In the genomic region with DNA sequence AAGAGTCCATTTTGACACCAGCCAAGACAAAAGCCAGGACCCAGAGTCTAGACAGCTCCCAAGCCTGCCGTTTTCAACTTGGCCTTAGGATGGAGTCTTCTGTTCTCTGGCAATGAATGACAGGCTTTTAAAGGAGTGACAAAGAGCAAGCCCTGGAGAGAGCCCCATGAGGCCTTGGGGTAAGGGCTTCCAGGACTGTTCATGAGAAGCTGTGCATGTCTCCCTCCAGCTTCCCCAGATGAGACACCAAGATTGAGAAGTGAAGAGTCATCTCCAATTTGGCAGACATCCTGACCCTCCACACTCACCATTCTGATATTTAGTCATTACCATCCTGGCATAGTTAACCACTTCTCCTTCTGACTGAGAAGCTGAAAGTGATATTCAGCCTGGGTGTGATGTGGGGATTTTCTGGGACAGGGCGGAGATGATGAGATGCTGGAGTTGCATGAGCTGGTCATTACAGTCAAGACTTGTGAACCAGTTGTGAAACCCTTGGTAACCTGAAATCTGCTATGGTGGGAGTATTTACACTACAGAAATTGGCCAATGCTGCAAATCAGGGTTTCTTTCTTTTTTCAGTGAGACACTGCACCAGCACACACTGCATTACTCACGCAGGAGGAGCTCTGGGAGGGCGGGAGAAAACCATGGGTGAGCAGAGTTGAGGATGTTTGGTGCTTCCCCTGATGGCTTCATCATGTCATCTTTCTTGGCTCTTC, we compare ENCODE assay signal across 8 cellular contexts.
DNase-seq lines count a peak whose midpoint lies in the region; ATAC-seq and TF ChIP-seq lines count a peak whose summit lies in the region.

No MANE protein-coding gene starts in this region.

- no peak overlapping the region for H3K4me3 ChIP-seq in stomach

- intact Hi-C loops in left colon (cut with DNase I, micrococcal nuclease) (no loop called here), stomach (cut with DNase I; ENCODE audit: low total_unique reads) (no loop called here)

- ATAC-seq in GM18511 (IDR thresholded peaks at IDR 0.05; ENCODE audit: unreplicated experiment) (peak; percentile 85), HG02571 (IDR thresholded peaks at IDR 0.05; ENCODE audit: unreplicated experiment) (peak; percentile 78), left colon (peak; percentile 18)

- DNase-seq in NCI-H2107 (lab: John Stamatoyannopoulos, UW), result peak; percentile 27
- DNase-seq in activated effector memory CD4-positive, alpha-beta T cell treated with Interleukin-2 at 50 U/mL for 16 hours, result peak; percentile 16
- DNase-seq in left colon, result no peak
- no peak for DNase-seq in stomach
- no peak for DNase-seq in NCI-H526 (lab: John Stamatoyannopoulos, UW)
- no peak for DNase-seq in SHP77 treated with DMSO at 0.1 percent for 48 hours (lab: John Stamatoyannopoulos, UW)

- H3K27ac ChIP-seq in stomach, result peak overlapping the region in 4 of 5 donors; percentile 37 to 77 (median 54)

- TF ChIP-seq EP300 in stomach (IDR thresholded peaks at IDR 0.05), result no peak

- H3K9me3 ChIP-seq in stomach, result no peaks in the 10 kb centered on the region

- peaks cover 5 to 39% (median 22%) of the 10 kb centered on the region in 4 donors for H3K4me1 ChIP-seq in stomach

- H3K36me3 ChIP-seq in stomach, result no peaks in the 10 kb centered on the region

- WGBS in stomach, 5 donors, result 64 to 75% (median 68%) methylated on average over 4 of the region's 4 CpGs

- no peak for TF ChIP-seq CTCF in stomach (IDR thresholded peaks at IDR 0.05)

- TF ChIP-seq POLR2A in stomach (IDR thresholded peaks at IDR 0.05), result no peak

- no peaks in the 10 kb centered on the region for H3K27me3 ChIP-seq in stomach

Comparison
In these comparisons a context has a peak if more than half of its experiments do, and no peak if none do; other contexts are left out.
1. ATAC-seq: peak in every context shown above with its lines; median percentile 85 in GM18511; 78 in HG02571; 18 in left colon.
2. DNase-seq: peak in NCI-H2107 (single experiment) and activated effector memory CD4-positive, alpha-beta T cell treated with Interleukin-2 at 50 U/mL for 16 hours (single experiment); none in left colon (0 of 2), stomach (single experiment), NCI-H526 (0 of 2) and SHP77 treated with DMSO at 0.1 percent for 48 hours (single experiment).